ENCODE assay signal across 12 cellular contexts in the genomic region with DNA sequence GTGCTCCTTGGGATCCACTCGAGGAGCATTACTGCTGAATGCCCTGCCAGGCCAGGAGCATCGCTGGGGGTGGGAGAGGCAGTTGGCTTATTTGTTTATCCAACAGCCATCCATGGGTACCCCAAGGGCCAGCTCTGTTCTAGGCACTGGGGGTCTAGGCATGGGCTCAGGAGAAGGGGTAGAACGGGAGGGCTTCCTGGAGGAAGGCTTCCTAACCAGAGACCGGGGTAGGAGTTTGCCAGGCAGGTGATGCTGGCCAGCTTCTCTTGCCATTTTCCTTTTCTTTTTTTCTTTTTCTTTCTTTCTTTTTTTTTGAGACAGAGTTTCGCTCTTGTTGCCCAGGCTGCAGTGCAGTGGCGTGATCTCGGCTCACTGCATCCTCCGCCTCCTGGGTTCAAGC.
DNase-seq lines count a peak whose midpoint lies in the region; ATAC-seq, FAIRE-seq and TF ChIP-seq lines count a peak whose summit lies in the region.
"Had no signal": no experiment of that assay in that cellular context is flagged by ENCODE, and none has a peak within 500 bp of the region (broad histone marks: within the 10 kb centered on the region; RNA-seq: fewer than 3 reads in every experiment).

No MANE protein-coding gene starts in this region.

- H3K36me3 ChIP-seq in DND-41 (ENCODE audit: insufficient read depth, low read length) (peaks cover 18% of the 10 kb centered on the region; the same call in 1 of the 2 replicates), K562 (ENCODE audit: control insufficient read depth, insufficient read depth, low read length) (0 out of 3 replicates have a peak, but pooled peaks cover 6% of the 10 kb centered on the region)
- H3K36me3 ChIP-seq: adrenal gland had no signal

- H3K27ac ChIP-seq in DND-41 (ENCODE audit: low read length) (peak overlapping the region; percentile 64), K562 (ENCODE audit: extremely low read depth, low read depth, low read length) (no peak overlapping the region)

- H3K27me3 Mint-ChIP-seq in CD14-positive monocyte (ENCODE audit: low read depth in 3 of 3) (peaks cover 0 to 2% (median 2%) of the 10 kb centered on the region in 3 donors), progenitor cell of endocrine pancreas (no peaks in the 10 kb centered on the region)

- no peak for FAIRE-seq in K562 (lab: Jason Lieb, UNC)
- FAIRE-seq: keratinocyte had no signal

- in situ Hi-C loops in K562 (cut with MboI), result no loop called here

- peaks cover 31 to 45% of the 10 kb centered on the region in 2 donors for H3K36me3 Mint-ChIP-seq in CD14-positive monocyte
- H3K36me3 Mint-ChIP-seq in progenitor cell of endocrine pancreas (ENCODE audit: insufficient read depth), result no peaks in the 10 kb centered on the region

- H3K4me2 ChIP-seq in DND-41 (ENCODE audit: insufficient read depth, low read length), result peak overlapping the region; percentile 24
- no peak overlapping the region for H3K4me2 ChIP-seq in K562 (ENCODE audit: insufficient read depth, low read length)

- H3K79me2 ChIP-seq in DND-41 (ENCODE audit: insufficient read depth, low read length), result peaks cover 91% of the 10 kb centered on the region
- peaks cover 50% of the 10 kb centered on the region for H3K79me2 ChIP-seq in K562 (ENCODE audit: control insufficient read depth, insufficient read depth, low read length)

- no peak for TF ChIP-seq EP300 in K562 (IDR thresholded peaks at IDR 0.05; ENCODE audit: low read length)

- CTCF ChIA-PET in K562 (lab: Yijun Ruan, JAX; ENCODE audit: low intra/inter-chr PET ratio), result no interaction called here

- ATAC-seq in DND-41 (ENCODE audit: insufficient read depth, low read depth) (no peak), K562 (no peak)

- H3K9ac ChIP-seq in DND-41 (ENCODE audit: low read depth, low read length) (peak overlapping the region; percentile 11; the same call in 1 of the 2 replicates), K562 (ENCODE audit: insufficient read depth in 1 of 2, low read depth in 2 of 2, low read length in 2 of 2) (no peak overlapping the region)

- H3K27me3 ChIP-seq in DND-41 (ENCODE audit: insufficient read depth, low read length, poor library complexity) (no peaks in the 10 kb centered on the region), K562 (ENCODE audit: control insufficient read depth in 2 of 2, insufficient read depth in 2 of 2, low read length in 2 of 2) (no peaks in the 10 kb centered on the region)
- H3K27me3 ChIP-seq: adrenal gland had no signal

- no peak overlapping the region for H3K4me3 Mint-ChIP-seq in CD14-positive monocyte
- peak overlapping the region; percentile 17 for H3K4me3 Mint-ChIP-seq in progenitor cell of endocrine pancreas (ENCODE audit: low read depth)

- WGBS in K562 (ENCODE audit: insufficient coverage, low coverage, missing lambda C conversion rate), result 53% methylated on average over 4 of the region's 8 CpGs

- H3K9me3 Mint-ChIP-seq in CD14-positive monocyte (no peaks in the 10 kb centered on the region), progenitor cell of endocrine pancreas (ENCODE audit: low read depth) (no peaks in the 10 kb centered on the region)

- no peak for TF ChIP-seq RAD21 in K562 (CRISPR knock-in tag; conservative IDR thresholded peaks at IDR 0.05 in 1 of 2, IDR thresholded peaks at IDR 0.05 in 1 of 2)

- H3K27ac Mint-ChIP-seq in CD14-positive monocyte (no peak overlapping the region), progenitor cell of endocrine pancreas (peak overlapping the region; percentile 84)

- intact Hi-C loops in CD14-positive monocyte (cut with micrococcal nuclease), result no loop called here
- intact Hi-C loops in K562 (cut with micrococcal nuclease), result no loop called here

- TF ChIP-seq CTCF in CD14-positive monocyte (IDR thresholded peaks at IDR 0.05), result no peak
- no peak for TF ChIP-seq CTCF in DND-41 (IDR thresholded peaks at IDR 0.05; ENCODE audit: borderline replicate concordance, extremely low read depth, low read length, poor library complexity, severe bottlenecking)
- TF ChIP-seq CTCF in K562 (IDR thresholded peaks at IDR 0.05 in 2 of 3, conservative IDR thresholded peaks at IDR 0.05 in 1 of 3; ENCODE audit: insufficient read depth in 2 of 3, low read depth in 1 of 3, low read length in 3 of 3), result no peak
- no peak for TF ChIP-seq CTCF in progenitor cell of endocrine pancreas (IDR thresholded peaks at IDR 0.05; ENCODE audit: unreplicated experiment)

- H3K4me3 ChIP-seq in DND-41 (ENCODE audit: low read depth in 1 of 2, low read length in 2 of 2) (no peak overlapping the region), K562 (no peak overlapping the region)
- H3K4me3 ChIP-seq: adrenal gland had no signal

- peaks cover 71% of the 10 kb centered on the region for H3K4me1 ChIP-seq in DND-41 (ENCODE audit: insufficient read depth, low read length)
- peaks cover 13 to 41% of the 10 kb centered on the region in 2 experiments; a peak in 4 of 5 replicates for H3K4me1 ChIP-seq in K562 (replicated peaks in 1 of 2; ENCODE audit: control insufficient read depth in 2 of 2, insufficient read depth in 2 of 2, low read length in 2 of 2)

- H3K9me3 ChIP-seq in DND-41 (ENCODE audit: insufficient read depth, low read length, severe bottlenecking), result no peaks in the 10 kb centered on the region
- H3K9me3 ChIP-seq in K562 (replicated peaks; ENCODE audit: control insufficient read depth, insufficient read depth, low read depth, low read length), result no peaks in the 10 kb centered on the region
- H3K9me3 ChIP-seq: adrenal gland had no signal

- DNase-seq in CD14-positive monocyte (ENCODE audit: low spot score) (peak; percentile 34), DND-41 (no peak), K562 (ENCODE audit: extremely low read depth in 1 of 4, low spot score in 3 of 4) (no peak), progenitor cell of endocrine pancreas (ENCODE audit: low spot score, unreplicated experiment) (no peak), DMS114 treated with DMSO at 0.1 percent for 48 hours (lab: John Stamatoyannopoulos, UW; ENCODE audit: unreplicated experiment) (no peak), superior temporal gyrus (ENCODE audit: extremely low spot score) (no peak), retina (no peak)
- DNase-seq: adrenal gland, DMS79, GOT3, NCI-H1417 treated with DMSO at 0.1 percent for 48 hours had no signal

- no TSS peak for BruUV-seq in K562 (replicated peaks; lab: Mats Ljungman, UMichigan)

- H3K9me1 ChIP-seq in K562 (ENCODE audit: control insufficient read depth, insufficient read depth, low read length), result peaks cover under 1% of the 10 kb centered on the region

- no peak for TF ChIP-seq POLR2A in K562 (conservative IDR thresholded peaks at IDR 0.05)

- peaks cover 86% of the 10 kb centered on the region for H4K20me1 ChIP-seq in DND-41 (ENCODE audit: insufficient read depth, low read length)
- peaks cover 71% of the 10 kb centered on the region for H4K20me1 ChIP-seq in K562 (replicated peaks; ENCODE audit: control insufficient read depth, insufficient read depth, low read length)

- H3K4me1 Mint-ChIP-seq in CD14-positive monocyte (peaks cover 34% of the 10 kb centered on the region), progenitor cell of endocrine pancreas (ENCODE audit: low read depth) (peaks cover 69% of the 10 kb centered on the region)

- POLR2A ChIA-PET in K562 (lab: Yijun Ruan, JAX), result interaction anchor here (0.8 kb wide), 1 partner anchor 15 kb away, joined by 4 read pairs; no protein-coding TSS in a partner anchor

- H2AFZ ChIP-seq in DND-41 (ENCODE audit: low read depth, low read length) (no peak overlapping the region), K562 (ENCODE audit: low read depth, low read length) (no peak overlapping the region)
